9 cellular contexts compared by ENCODE assay signal in genomic region chr1:38728176-38728908, GRCh38.
DNase-seq lines count a peak whose midpoint lies in the region; TF ChIP-seq lines count a peak whose summit lies in the region.
"Had no signal": no experiment of that assay in that cellular context is flagged by ENCODE, and none has a peak within 500 bp of the region (broad histone marks: within the 10 kb centered on the region; RNA-seq: fewer than 3 reads in every experiment).

No MANE protein-coding gene starts in this region.

- H3K4me3 ChIP-seq in SJSA1 = no peak overlapping the region

- peak; percentile 13 for DNase-seq in GM04503 (ENCODE audit: low read depth)
- DNase-seq in SJSA1 (ENCODE audit: low read depth in 1 of 2, low spot score in 2 of 2) = peak; percentile 92 to 95
- DNase-seq in globus pallidus (ENCODE audit: low spot score) = peak; percentile 47
- peak; percentile 92 for DNase-seq in osteocyte (ENCODE audit: extremely low spot score, unreplicated experiment)
- no peak for DNase-seq in germinal center (ENCODE audit: low spot score)
- DNase-seq in activated CD4-positive, alpha-beta T cell treated with anti-CD3 and anti-CD28 coated beads for 1 hour = no peak
- no peak for DNase-seq in UCSD-AML1 (lab: John Stamatoyannopoulos, UW; ENCODE audit: unreplicated experiment)
- DNase-seq in HuH-7.5 (ENCODE audit: low spot score) = no peak
- DNase-seq: activated naive CD4-positive, alpha-beta T cell treated with anti-CD3 and anti-CD28 coated beads, Interleukin-2, amount 50 U/mL, for 16 hours had no signal

- H3K36me3 Mint-ChIP-seq in osteocyte (ENCODE audit: unreplicated experiment) = no peaks in the 10 kb centered on the region

- H3K4me1 ChIP-seq in SJSA1 (replicated peaks) = peaks cover 33% of the 10 kb centered on the region

- H3K4me1 Mint-ChIP-seq in osteocyte (ENCODE audit: unreplicated experiment) = peaks cover 38% of the 10 kb centered on the region

- H3K9me3 Mint-ChIP-seq in osteocyte (ENCODE audit: unreplicated experiment) = no peaks in the 10 kb centered on the region

- H3K4me3 Mint-ChIP-seq in osteocyte (ENCODE audit: unreplicated experiment) = peak overlapping the region; percentile 47

- H3K27ac ChIP-seq in SJSA1 = peak overlapping the region; percentile 91

- H3K27me3 Mint-ChIP-seq in osteocyte (ENCODE audit: unreplicated experiment) = no peaks in the 10 kb centered on the region

- peak overlapping the region; percentile 92 for H3K27ac Mint-ChIP-seq in osteocyte (ENCODE audit: unreplicated experiment)

- no peaks in the 10 kb centered on the region for H3K9me3 ChIP-seq in SJSA1 (replicated peaks)

- H3K36me3 ChIP-seq in SJSA1 = no peaks in the 10 kb centered on the region

- no peak for TF ChIP-seq CTCF in osteocyte (IDR thresholded peaks at IDR 0.05)

- H3K27me3 ChIP-seq in SJSA1 (replicated peaks) = no peaks in the 10 kb centered on the region

Comparison
In these comparisons a context has a peak if more than half of its experiments do, and no peak if none do; other contexts are left out.
1. DNase-seq: peak in GM04503 (single experiment), SJSA1 (2 of 2), globus pallidus (single experiment) and osteocyte (single experiment); none in germinal center (single experiment), activated CD4-positive, alpha-beta T cell treated with anti-CD3 and anti-CD28 coated beads for 1 hour (single experiment), UCSD-AML1 (single experiment) and HuH-7.5 (single experiment).